In genomic region chr20:56359212-56360132, GRCh38 we compare ENCODE assay signal across 8 cellular contexts. TPM values are rescaled to one million over a fixed set of nuclear protein-coding genes. Genes with fewer than 3 reads are reported as not detected.
A peak's percentile ranks its signal among the peaks of the same experiment; 100 is the strongest.
DNase-seq lines count a peak whose midpoint lies in the region; ATAC-seq and TF ChIP-seq lines count a peak whose summit lies in the region.

No MANE protein-coding gene starts in this region.

- no peaks in the 10 kb centered on the region for H3K27me3 ChIP-seq in layer of hippocampus (ENCODE audit: control insufficient read depth, insufficient read depth, low read length)

- TF ChIP-seq CTCF in C4-2B (conservative IDR thresholded peaks at IDR 0.05) (no peak), choroid plexus epithelial cell (conservative IDR thresholded peaks at IDR 0.05; ENCODE audit: low read depth, low read length) (no peak)

- H3K4me3 ChIP-seq in choroid plexus epithelial cell (ENCODE audit: low read depth, low read length), result peak overlapping the region; percentile 80

- in situ Hi-C loops in SK-MEL-5 (cut with HindIII; ENCODE audit: low pct_unique_long_range_greater_than_20kb, low sequenced_read_pairs), result no loop called here

- H3K27ac ChIP-seq in C4-2B (peak overlapping the region; percentile 77), layer of hippocampus (ENCODE audit: low read depth, low read length) (peak overlapping the region; percentile 52)

- DNase-seq in SK-MEL-5 (ENCODE audit: low read depth, low spot score) (peak; percentile 94), choroid plexus epithelial cell (ENCODE audit: low read depth) (peak; percentile 86), NCI-H2081 treated with DMSO at 0.1 percent for 48 hours (lab: John Stamatoyannopoulos, UW) (no peak)
- peak; percentile 21 to 27 for DNase-seq in stimulated activated CD4-positive, alpha-beta T cell treated with anti-CD3 and anti-CD28 coated beads, Interleukin-2, amount 100 ng/mL, for 24 hours

- ATAC-seq in GM18868 (IDR thresholded peaks at IDR 0.05; ENCODE audit: unreplicated experiment) (peak; percentile 22), HG03432 (IDR thresholded peaks at IDR 0.05; ENCODE audit: unreplicated experiment) (peak; percentile 27)

RNA-seq across cellular contexts. Expression of gene FAM210B, which starts 0.7 kb away (rescaled TPM):
- 186 and 201 TPM in 2 replicates for total RNA-seq in SK-MEL-5 (2014; rRNA removed; shearing (Covaris generic))
- polyA plus RNA-seq in SK-MEL-5 (2015; cell fraction: cytosol; rRNA removed), result 107 and 140 TPM in 2 replicates
- 36.0 and 39.3 TPM in 2 replicates for polyA plus RNA-seq in SK-MEL-5 (2015; cell fraction: nucleus; rRNA removed)

RNA-seq across cellular contexts. Expression of gene AURKA, which starts 32.5 kb away (rescaled TPM):
- total RNA-seq in SK-MEL-5 (2014; rRNA removed; shearing (Covaris generic)), result 65.1 and 68.5 TPM in 2 replicates
- polyA plus RNA-seq in SK-MEL-5 (2015; cell fraction: cytosol; rRNA removed), result 69.1 and 79.0 TPM in 2 replicates
- 35.4 and 40.5 TPM in 2 replicates for polyA plus RNA-seq in SK-MEL-5 (2015; cell fraction: nucleus; rRNA removed)

RNA-seq across cellular contexts. Expression of gene CSTF1, which starts 33.0 kb away (rescaled TPM):
- total RNA-seq in SK-MEL-5 (2014; rRNA removed; shearing (Covaris generic)), result 77.4 and 79.6 TPM in 2 replicates
- 42.9 and 53.7 TPM in 2 replicates for polyA plus RNA-seq in SK-MEL-5 (2015; cell fraction: cytosol; rRNA removed)
- polyA plus RNA-seq in SK-MEL-5 (2015; cell fraction: nucleus; rRNA removed), result 63.7 and 70.4 TPM in 2 replicates

RNA-seq across cellular contexts. Expression of gene CASS4, which starts 52.6 kb away (rescaled TPM):
- not detected in 2 replicates for total RNA-seq in SK-MEL-5 (2014; rRNA removed; shearing (Covaris generic))
- not detected in 2 replicates for polyA plus RNA-seq in SK-MEL-5 (2015; cell fraction: cytosol; rRNA removed)
- not detected in 2 replicates for polyA plus RNA-seq in SK-MEL-5 (2015; cell fraction: nucleus; rRNA removed)
